Comparison of ENCODE assay signal across 9 cellular contexts in genomic region chr9:21974542-21975409, GRCh38. TPM values are rescaled to one million over a fixed set of nuclear protein-coding genes. Genes with fewer than 3 reads are reported as not detected.
A peak's percentile ranks its signal among the peaks of the same experiment; 100 is the strongest.
DNase-seq lines count a peak whose midpoint lies in the region; ATAC-seq and TF ChIP-seq lines count a peak whose summit lies in the region.
"Had no signal": no experiment of that assay in that cellular context is flagged by ENCODE, and none has a peak within 500 bp of the region (broad histone marks: within the 10 kb centered on the region; RNA-seq: fewer than 3 reads in every experiment).

No MANE protein-coding gene starts in this region.

- no peaks in the 10 kb centered on the region for H3K9me3 Mint-ChIP-seq in Calu3 (ENCODE audit: low read depth, unreplicated experiment)

- H3K4me1 Mint-ChIP-seq in Calu3 (ENCODE audit: low read depth, unreplicated experiment): peaks cover 30% of the 10 kb centered on the region

- peak overlapping the region; percentile 97 for H3K4me3 Mint-ChIP-seq in Calu3 (ENCODE audit: low read depth, unreplicated experiment)

- H3K27me3 ChIP-seq in lower lobe of right lung (ENCODE audit: low read depth): peaks cover 97% of the 10 kb centered on the region
- peaks cover 68 to 91% of the 10 kb centered on the region in 2 donors for H3K27me3 ChIP-seq in stomach smooth muscle (ENCODE audit: control insufficient read depth in 1 of 2, insufficient read depth in 2 of 2, low read length in 2 of 2)

- H3K4me1 ChIP-seq in lower lobe of right lung (peaks cover 25% of the 10 kb centered on the region), stomach smooth muscle (ENCODE audit: control insufficient read depth, insufficient read depth, low read length) (peaks cover 15% of the 10 kb centered on the region)

- H3K4me3 ChIP-seq in lower lobe of right lung (peak overlapping the region; percentile 53), stomach smooth muscle (ENCODE audit: low read length in 2 of 2) (peak overlapping the region; percentile 41 to 60)

- H3K9me3 ChIP-seq in lower lobe of right lung (no peaks in the 10 kb centered on the region), stomach smooth muscle (ENCODE audit: control insufficient read depth in 2 of 2, low read length in 2 of 2) (no peaks in the 10 kb centered on the region)

- peak; percentile 83 for DNase-seq in Calu3
- peak in 74 of 76 experiments; percentile 53 to 96 (median 90) for DNase-seq in HUDEP-2 (lab: John Stamatoyannopoulos, UW; ENCODE audit: unreplicated experiment in 76 of 76)
- DNase-seq in SK-N-DZ (ENCODE audit: low spot score): peak; percentile 30
- DNase-seq in dedifferentiated amniotic fluid mesenchymal stem cell (ENCODE audit: extremely low spot score): peak; percentile 56
- DNase-seq in lower lobe of right lung: no peak
- no peak for DNase-seq in NOMO-1 (lab: John Stamatoyannopoulos, UW; ENCODE audit: unreplicated experiment in 2 of 2)

- peaks cover 79% of the 10 kb centered on the region for H3K36me3 Mint-ChIP-seq in Calu3 (ENCODE audit: insufficient read depth, unreplicated experiment)

- CTCF ChIA-PET in Calu3 (lab: Charles Lee): interaction anchor here (0.6 kb wide), 1 partner anchor 1410 kb away, joined by 4 read pairs; no protein-coding TSS in a partner anchor

- intact Hi-C loops in Calu3 (cut with micrococcal nuclease; ENCODE audit: unreplicated experiment) (loop anchor here (5.0 kb wide), 1 partner anchor 162 kb away; no protein-coding TSS in a partner anchor), lower lobe of right lung (cut with DNase I) (no loop called here)

- H3K36me3 ChIP-seq in lower lobe of right lung (no peaks in the 10 kb centered on the region), stomach smooth muscle (ENCODE audit: control insufficient read depth in 2 of 2, insufficient read depth in 2 of 2, low read length in 2 of 2) (no peaks in the 10 kb centered on the region)

- no peaks in the 10 kb centered on the region for H3K27me3 Mint-ChIP-seq in Calu3 (ENCODE audit: unreplicated experiment)

- H3K27ac ChIP-seq in lower lobe of right lung: no peak overlapping the region
- no peak overlapping the region for H3K27ac ChIP-seq in stomach smooth muscle (ENCODE audit: low read length)
- H3K27ac ChIP-seq: KMS-11 had no signal

- peak overlapping the region; percentile 91 for H3K27ac Mint-ChIP-seq in Calu3 (ENCODE audit: unreplicated experiment)

- ATAC-seq in GM21360 (IDR thresholded peaks at IDR 0.05; ENCODE audit: unreplicated experiment) (peak; percentile 59), lower lobe of right lung (peak; percentile 79 to 81)

- no TSS peak for BruUV-seq in Calu3 (replicated peaks; lab: Mats Ljungman, UMichigan)

- no peak overlapping the region for H3K9ac ChIP-seq in stomach smooth muscle (ENCODE audit: low read length in 2 of 2)
- H3K9ac ChIP-seq: KMS-11 had no signal

- TF ChIP-seq CTCF in Calu3 (IDR thresholded peaks at IDR 0.05; ENCODE audit: unreplicated experiment) (no peak), lower lobe of right lung (IDR thresholded peaks at IDR 0.05) (no peak)

RNA-seq across cellular contexts. Expression of gene CDKN2A, which starts 19.4 kb away (rescaled TPM):
- total RNA-seq in Calu3 (2022) (257 and 284 TPM in 2 replicates), lower lobe of right lung (8.4 TPM)
- polyA plus RNA-seq in SK-N-DZ (2014; cell fraction: cytosol; rRNA removed): 46.1 and 50.1 TPM in 2 replicates
- 42.5 and 53.2 TPM in 2 replicates for polyA plus RNA-seq in SK-N-DZ (2014; cell fraction: nucleus; rRNA removed)

RNA-seq across cellular contexts. Expression of gene CDKN2B-AS1, which starts 19.8 kb away (rescaled TPM):
- total RNA-seq in Calu3 (2022): 8.9 and 10.5 TPM in 2 replicates
- 1.1 and 1.6 TPM in 2 replicates for polyA plus RNA-seq in SK-N-DZ (2014; cell fraction: cytosol; rRNA removed)
- 1.6 and 4.5 TPM in 2 replicates for polyA plus RNA-seq in SK-N-DZ (2014; cell fraction: nucleus; rRNA removed)
- 2.4 TPM for total RNA-seq in lower lobe of right lung

RNA-seq across cellular contexts. Expression of gene CDKN2B, which starts 34.3 kb away (rescaled TPM):
- total RNA-seq in Calu3 (2022): 30.4 and 35.2 TPM in 2 replicates
- 0.50 and 0.61 TPM in 2 replicates for polyA plus RNA-seq in SK-N-DZ (2014; cell fraction: cytosol; rRNA removed)
- 0.06 and 0.09 TPM in 2 replicates for polyA plus RNA-seq in SK-N-DZ (2014; cell fraction: nucleus; rRNA removed)
- 17.9 TPM for total RNA-seq in lower lobe of right lung

Comparison
In these comparisons a context has a peak if more than half of its experiments do, and no peak if none do; other contexts are left out.
1. DNase-seq: peak in Calu3 (single experiment), HUDEP-2 (74 of 76), SK-N-DZ (single experiment) and dedifferentiated amniotic fluid mesenchymal stem cell (single experiment); none in lower lobe of right lung (single experiment) and NOMO-1 (0 of 2).
2. RNA of gene CDKN2A, which starts 19.4 kb away (total RNA-seq): 257 to 284 TPM in Calu3; 8.4 TPM in lower lobe of right lung (single experiment); every median in the first group is over 10 times any median in the second.